ENCODE assay signal across 8 cellular contexts in the genomic region with DNA sequence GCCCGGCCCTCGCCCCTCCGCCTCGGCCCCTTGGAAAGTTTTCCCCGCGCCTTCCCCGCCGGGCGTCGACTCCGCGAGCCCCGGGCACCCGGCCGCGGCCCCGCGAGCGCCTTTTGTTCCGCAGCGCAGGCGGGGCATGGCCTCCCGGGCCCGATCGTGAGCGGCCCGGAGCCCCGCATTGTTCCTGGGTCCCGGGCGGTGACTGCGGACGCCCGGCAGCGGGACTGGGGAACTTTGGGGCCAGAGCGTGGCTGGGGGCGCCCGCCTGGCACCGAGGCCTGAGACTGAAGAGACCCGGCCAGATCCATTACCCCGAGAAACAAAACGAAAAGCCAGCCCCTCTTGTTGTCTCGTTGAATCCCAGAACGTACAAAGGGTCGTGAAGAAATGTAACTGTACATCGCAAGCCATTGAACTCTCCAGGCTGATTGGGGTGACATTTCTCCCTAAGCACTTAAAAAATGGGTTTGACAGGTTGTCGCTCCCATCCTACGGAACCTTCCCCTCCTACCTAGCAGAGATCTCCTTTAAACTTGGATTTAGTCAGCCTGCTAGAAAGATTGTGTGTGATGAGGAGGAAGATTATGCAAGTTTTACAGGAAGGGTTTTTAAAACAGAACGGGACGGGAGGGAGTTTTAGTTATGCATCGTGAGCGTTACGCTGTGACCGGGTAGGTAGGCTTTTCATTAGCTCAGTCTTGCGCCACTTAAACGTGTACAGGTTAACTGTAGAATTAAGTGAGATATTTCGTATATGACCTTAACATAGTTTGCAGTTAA. TPM values are rescaled to one million over a fixed set of nuclear protein-coding genes. Genes with fewer than 3 reads are reported as not detected.
DNase-seq lines count a peak whose midpoint lies in the region; ATAC-seq lines count a peak whose summit lies in the region.

No MANE protein-coding gene starts in this region.

- H3K4me3 ChIP-seq in mononuclear cell (ENCODE audit: low read length) (peak overlapping the region; percentile 88), urinary bladder (ENCODE audit: low read depth, low read length) (peak overlapping the region; percentile 98)

- no peaks in the 10 kb centered on the region for H3K9me3 ChIP-seq in mononuclear cell (ENCODE audit: low read depth, low read length)

- peak; percentile 25 for ATAC-seq in GM21423 (IDR thresholded peaks at IDR 0.05; ENCODE audit: unreplicated experiment)

- peak overlapping the region; percentile 86 for H3K4me3 Mint-ChIP-seq in T-helper 1 cell treated with Interleukin-12 subunit alpha and Interleukin-12 subunit beta and Interleukin-4 antibody, amounts not matched to agents 30 μg/mL and 1 μg/mL, for 36 hours

- peak overlapping the region; percentile 66 for H3K27ac Mint-ChIP-seq in T-helper 1 cell treated with Interleukin-12 subunit alpha and Interleukin-12 subunit beta and Interleukin-4 antibody, amounts not matched to agents 30 μg/mL and 1 μg/mL, for 36 hours

- WGBS in urinary bladder, result under 1% methylated on average over 56 of the region's 56 CpGs

- H3K27ac ChIP-seq in urinary bladder (ENCODE audit: low read depth), result peak overlapping the region; percentile 99

- H3K4me1 ChIP-seq in mononuclear cell (ENCODE audit: insufficient read depth, low read length) (peaks cover 62% of the 10 kb centered on the region), urinary bladder (ENCODE audit: insufficient read depth) (peaks cover 2% of the 10 kb centered on the region)

- no peaks in the 10 kb centered on the region for H3K27me3 ChIP-seq in mononuclear cell (ENCODE audit: insufficient read depth, low read length)

- H3K36me3 Mint-ChIP-seq in T-helper 1 cell treated with Interleukin-12 subunit alpha and Interleukin-12 subunit beta and Interleukin-4 antibody, amounts not matched to agents 30 μg/mL and 1 μg/mL, for 36 hours (ENCODE audit: low read depth), result peaks cover 6% of the 10 kb centered on the region

- no peaks in the 10 kb centered on the region for H3K27me3 Mint-ChIP-seq in T-helper 1 cell treated with Interleukin-12 subunit alpha and Interleukin-12 subunit beta and Interleukin-4 antibody, amounts not matched to agents 30 μg/mL and 1 μg/mL, for 36 hours (ENCODE audit: low read depth)

- H3K36me3 ChIP-seq in urinary bladder (ENCODE audit: insufficient read depth), result no peaks in the 10 kb centered on the region

- H3K9me3 Mint-ChIP-seq in T-helper 1 cell treated with Interleukin-12 subunit alpha and Interleukin-12 subunit beta and Interleukin-4 antibody, amounts not matched to agents 30 μg/mL and 1 μg/mL, for 36 hours, result no peaks in the 10 kb centered on the region

- peaks cover 39% of the 10 kb centered on the region for H3K4me1 Mint-ChIP-seq in T-helper 1 cell treated with Interleukin-12 subunit alpha and Interleukin-12 subunit beta and Interleukin-4 antibody, amounts not matched to agents 30 μg/mL and 1 μg/mL, for 36 hours (ENCODE audit: low read depth)

- DNase-seq in DMS153 treated with DMSO at 0.1 percent for 48 hours (lab: John Stamatoyannopoulos, UW; ENCODE audit: unreplicated experiment) (peak; percentile 8), DMS153 (lab: John Stamatoyannopoulos, UW) (no peak), HT-29 (ENCODE audit: low spot score) (peak; percentile 64)
- peak; percentile 11 for DNase-seq in effector CD4-positive, alpha-beta T cell

RNA-seq across cellular contexts. Expression of a gene that starts 0.8 kb away (rescaled TPM):
- total RNA-seq in HT-29 (2014; rRNA removed; shearing (Covaris generic)), result 120 and 131 TPM in 2 replicates
- total RNA-seq in mononuclear cell (312 TPM), urinary bladder (163 TPM)
- polyA plus RNA-seq in urinary bladder, result 66.2 TPM

RNA-seq across cellular contexts. Expression of a gene that starts 52.2 kb away (rescaled TPM):
- not detected in 2 replicates for total RNA-seq in HT-29 (2014; rRNA removed; shearing (Covaris generic))
- 13.9 TPM for total RNA-seq in mononuclear cell
- 4.0 TPM for total RNA-seq in urinary bladder
- 1.4 TPM for polyA plus RNA-seq in urinary bladder
